ENCODE assay signal across 1 cellular context in the genomic region with DNA sequence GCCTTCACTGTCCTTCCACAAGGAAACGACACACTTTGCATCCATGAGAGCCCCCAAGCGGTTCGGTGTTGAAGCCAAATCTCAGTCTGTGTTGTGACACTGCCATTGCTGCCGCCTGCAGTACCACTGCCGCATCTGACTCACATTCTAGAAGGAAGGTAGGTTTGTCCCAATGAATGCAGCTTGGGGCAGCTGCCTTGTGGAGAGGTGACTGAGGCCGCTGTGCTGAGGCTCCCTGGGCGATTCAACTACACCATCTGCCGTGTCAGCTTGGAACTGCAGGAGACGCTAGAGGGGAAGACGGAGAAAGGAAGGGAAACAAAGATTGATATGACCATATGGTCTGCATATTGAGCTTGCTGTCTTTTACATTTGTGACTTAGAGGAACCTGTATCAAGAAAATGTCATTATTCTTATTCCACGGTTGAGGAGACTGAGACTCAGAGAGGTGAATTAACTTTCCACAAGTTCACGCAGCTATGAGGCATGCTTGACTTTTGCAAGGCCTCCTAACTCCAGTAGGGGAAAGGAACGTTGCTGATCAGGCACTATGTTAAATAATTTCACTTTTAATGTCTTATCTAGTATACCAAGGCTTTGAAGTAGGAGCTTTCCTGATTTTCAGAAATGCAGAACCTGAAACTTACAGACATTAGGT.
TF ChIP-seq lines count a peak whose summit lies in the region.

No MANE protein-coding gene starts in this region.

TF ChIP-seq in HepG2, 621 proteins besides CTCF, POLR2A, EP300 and RAD21 (continued from another document):
- TF ChIP-seq KLF11 (CRISPR knock-in tag; IDR thresholded peaks at IDR 0.05) = no peak
